ENCODE assay signal across 8 cellular contexts in genomic region chr10:110074986-110075664, GRCh38.
DNase-seq lines count a peak whose midpoint lies in the region; ATAC-seq, FAIRE-seq and TF ChIP-seq lines count a peak whose summit lies in the region.

No MANE protein-coding gene starts in this region.

- peak overlapping the region; percentile 53 for H3K4me2 ChIP-seq in smooth muscle cell

- peaks cover 4% of the 10 kb centered on the region for H3F3A ChIP-seq in smooth muscle cell (ENCODE audit: low read depth)

- no peak for DNase-seq in GM19239 (ENCODE audit: insufficient read length, low spot score)
- peak; percentile 85 for DNase-seq in fibroblast of villous mesenchyme (ENCODE audit: low read depth)
- no peak for DNase-seq in smooth muscle cell (lab: John Stamatoyannopoulos, UW; ENCODE audit: unreplicated experiment)
- no peak for DNase-seq in NCI-H748 (lab: John Stamatoyannopoulos, UW; ENCODE audit: unreplicated experiment)
- no peak for DNase-seq in activated CD4-positive, alpha-beta T cell treated with anti-CD3 and anti-CD28 coated beads for 1 hour
- no peak for DNase-seq in DMS79 treated with DMSO at 0.1 percent for 48 hours (lab: John Stamatoyannopoulos, UW)

- H3K27me3 ChIP-seq in smooth muscle cell (ENCODE audit: low read depth) = no peaks in the 10 kb centered on the region

- no peaks in the 10 kb centered on the region for H3K36me3 ChIP-seq in smooth muscle cell (ENCODE audit: low read depth)

- H3K4me1 ChIP-seq in smooth muscle cell (ENCODE audit: low read depth) = peaks cover 49% of the 10 kb centered on the region

- ATAC-seq in GM18873 (IDR thresholded peaks at IDR 0.05; ENCODE audit: low FRiP score, unreplicated experiment) = no peak

- H3K4me3 ChIP-seq in WI38 (ENCODE audit: low read depth, low read length) = peak overlapping the region; percentile 20; the same call in 1 of the 2 replicates
- H3K4me3 ChIP-seq in fibroblast of villous mesenchyme (ENCODE audit: low read depth, low read length) = no peak overlapping the region
- no peak overlapping the region for H3K4me3 ChIP-seq in smooth muscle cell

- H3K9ac ChIP-seq in smooth muscle cell (ENCODE audit: low read depth) = no peak overlapping the region

- peaks cover 57% of the 10 kb centered on the region for H4K20me1 ChIP-seq in smooth muscle cell (ENCODE audit: low read depth)

- H3K79me2 ChIP-seq in smooth muscle cell (ENCODE audit: low read depth) = peaks cover 72% of the 10 kb centered on the region

- peak; percentile 84 for FAIRE-seq in GM19239 (lab: Jason Lieb, UNC)

- H3K9me3 ChIP-seq in smooth muscle cell (replicated peaks; ENCODE audit: low read depth) = no peaks in the 10 kb centered on the region

- TF ChIP-seq CTCF in WI38 (IDR thresholded peaks at IDR 0.05; ENCODE audit: low read depth, low read length) (no peak), fibroblast of villous mesenchyme (IDR thresholded peaks at IDR 0.05; ENCODE audit: insufficient read depth, low read depth, low read length) (no peak), smooth muscle cell (IDR thresholded peaks at IDR 0.05; ENCODE audit: borderline replicate concordance, insufficient read depth, poor library complexity, severe bottlenecking) (no peak)

- peak overlapping the region; percentile 67 for H3K27ac ChIP-seq in smooth muscle cell (ENCODE audit: low read depth)

- H2AFZ ChIP-seq in smooth muscle cell (ENCODE audit: low read depth) = no peak overlapping the region
